14 cellular contexts compared by ENCODE assay signal in genomic region chr17:63516910-63517824, GRCh38. TPM values are rescaled to one million over a fixed set of nuclear protein-coding genes. Genes with fewer than 3 reads are reported as not detected.
DNase-seq lines count a peak whose midpoint lies in the region; ATAC-seq and TF ChIP-seq lines count a peak whose summit lies in the region.
"Had no signal": no experiment of that assay in that cellular context is flagged by ENCODE, and none has a peak within 500 bp of the region (broad histone marks: within the 10 kb centered on the region; RNA-seq: fewer than 3 reads in every experiment).

No MANE protein-coding gene starts in this region.

- H3K36me3 Mint-ChIP-seq in chondrocyte (ENCODE audit: low read depth) (peaks cover 2% of the 10 kb centered on the region), immature natural killer cell (no peaks in the 10 kb centered on the region)
- H3K36me3 Mint-ChIP-seq: CD4-positive, CD25-positive, alpha-beta regulatory T cell had no signal

- H3K27me3 Mint-ChIP-seq in chondrocyte (ENCODE audit: low read depth), result peaks cover 38% of the 10 kb centered on the region
- peaks cover 1 to 4% (median 4%) of the 10 kb centered on the region in 3 donors for H3K27me3 Mint-ChIP-seq in immature natural killer cell (ENCODE audit: low read depth in 3 of 3)

- TF ChIP-seq CTCF in chondrocyte (IDR thresholded peaks at IDR 0.05), result no peak

- no peak for ATAC-seq in HG03378 (IDR thresholded peaks at IDR 0.05; ENCODE audit: unreplicated experiment)
- ATAC-seq: sciatic nerve, T-helper 17 cell had no signal

- peak overlapping the region; percentile 63 for H3K27ac Mint-ChIP-seq in chondrocyte (ENCODE audit: unreplicated experiment)
- H3K27ac Mint-ChIP-seq in immature natural killer cell, result no peak overlapping the region
- H3K27ac Mint-ChIP-seq: CD4-positive, CD25-positive, alpha-beta regulatory T cell; H9; T-helper 17 cell had no signal

- H3K4me1 Mint-ChIP-seq in chondrocyte (ENCODE audit: low read depth) (peaks cover 6% of the 10 kb centered on the region), immature natural killer cell (no peaks in the 10 kb centered on the region)
- H3K4me1 Mint-ChIP-seq: CD4-positive, CD25-positive, alpha-beta regulatory T cell; T-helper 17 cell had no signal

- H3K9me3 Mint-ChIP-seq in chondrocyte (ENCODE audit: low read depth) (no peaks in the 10 kb centered on the region), immature natural killer cell (no peaks in the 10 kb centered on the region)
- H3K9me3 Mint-ChIP-seq: H9 had no signal

- DNase-seq in activated naive CD4-positive, alpha-beta T cell treated with Interleukin-2 at 50 U/mL for 16 hours, result peak; percentile 55
- DNase-seq in activated naive CD4-positive, alpha-beta T cell (lab: John Stamatoyannopoulos, UW), result no peak
- DNase-seq in M059J (ENCODE audit: low read depth), result peak; percentile 89
- DNase-seq in chondrocyte (ENCODE audit: low spot score), result no peak
- peak; percentile 40 to 48 for DNase-seq in stimulated activated CD8-positive, alpha-beta memory T cell treated with anti-CD3 and anti-CD28 coated beads, Interleukin-2, amount 100 ng/mL, for 48 hours (ENCODE audit: low read depth in 2 of 2)
- no peak for DNase-seq in immature natural killer cell
- DNase-seq in NCI-H748 (lab: John Stamatoyannopoulos, UW; ENCODE audit: unreplicated experiment), result no peak
- DNase-seq: amniotic stem cell; CD4-positive, CD25-positive, alpha-beta regulatory T cell; H9; T-helper 17 cell; testis had no signal

- H3K4me3 Mint-ChIP-seq in chondrocyte (ENCODE audit: unreplicated experiment) (no peak overlapping the region), immature natural killer cell (no peak overlapping the region)
- H3K4me3 Mint-ChIP-seq: CD4-positive, CD25-positive, alpha-beta regulatory T cell; H9; T-helper 17 cell had no signal

RNA-seq across cellular contexts. Expression of gene KCNH6, which starts 6.0 kb away (rescaled TPM):
- not detected in 2 replicates for total RNA-seq in M059J (2014; rRNA removed; shearing (Covaris generic))
- total RNA-seq in chondrocyte, result not detected in 3 replicates
- not detected for polyA plus RNA-seq in immature natural killer cell
- total RNA-seq: CD4-positive, CD25-positive, alpha-beta regulatory T cell; sciatic nerve; T-helper 17 cell had no signal
- polyA plus RNA-seq: CD4-positive, CD25-positive, alpha-beta regulatory T cell had no signal

RNA-seq across cellular contexts. Expression of gene DCAF7, which starts 33.1 kb away (rescaled TPM):
- total RNA-seq in M059J (2014; rRNA removed; shearing (Covaris generic)), result 34.8 and 52.9 TPM in 2 replicates
- 66.2 to 70.4 TPM (median 69.3 TPM) in 3 replicates for total RNA-seq in chondrocyte
- 100 to 1,000 TPM in 2 of 3 donors, 10 to 100 TPM in 1; 69.2 to 124 (median 113) TPM for polyA plus RNA-seq in immature natural killer cell

RNA-seq across cellular contexts. Expression of gene ACE, which starts 40.3 kb away (rescaled TPM):
- 1.3 and 2.1 TPM in 2 replicates for total RNA-seq in M059J (2014; rRNA removed; shearing (Covaris generic))
- 0.28 to 0.68 TPM (median 0.52 TPM) in 3 replicates for total RNA-seq in chondrocyte
- polyA plus RNA-seq in immature natural killer cell, result under 1 TPM in 1 of 3 donors, not detected in 2; 0.28 TPM

Comparison
In these comparisons a context has a peak if more than half of its experiments do, and no peak if none do; other contexts are left out.
1. DNase-seq: peak in activated naive CD4-positive, alpha-beta T cell treated with Interleukin-2 at 50 U/mL for 16 hours (single experiment), M059J (single experiment) and stimulated activated CD8-positive, alpha-beta memory T cell treated with anti-CD3 and anti-CD28 coated beads, Interleukin-2, amount 100 ng/mL, for 48 hours (2 of 2); none in activated naive CD4-positive, alpha-beta T cell (0 of 4), chondrocyte (single experiment), immature natural killer cell (0 of 3) and NCI-H748 (single experiment).